Comparison of ENCODE assay signal across 17 cellular contexts in genomic region chr1:18348354-18348753, GRCh38.
"Had no signal": no experiment of that assay in that cellular context is flagged by ENCODE, and none has a peak within 500 bp of the region (broad histone marks: within the 10 kb centered on the region; RNA-seq: fewer than 3 reads in every experiment).

No MANE protein-coding gene starts in this region.

- H3K36me3 Mint-ChIP-seq: immature natural killer cell, mesothelial cell of epicardium had no signal

- H3K4me3 Mint-ChIP-seq: activated naive CD4-positive, alpha-beta T cell treated with anti-CD3 and anti-CD28 coated beads for 36 hours; immature natural killer cell; mesothelial cell of epicardium; nephron progenitor cell had no signal

- H3K27ac Mint-ChIP-seq: activated naive CD4-positive, alpha-beta T cell treated with anti-CD3 and anti-CD28 coated beads for 36 hours; activated T-helper 2 cell treated with anti-CD3 and anti-CD28 coated beads, Interferon-gamma antibody, Interleukin-2, Interleukin-4, amounts not matched to agents 10 μg/mL and 5 μg/mL and 100 μg/mL, durations not matched to agents 14 hours and 24 hours and 36 hours; immature natural killer cell; mesothelial cell of epicardium; nephron progenitor cell had no signal

- ATAC-seq: gastrocnemius medialis, heart left ventricle, lower lobe of right lung had no signal

- DNase-seq: activated CD4-positive, alpha-beta T cell treated with anti-CD3 and anti-CD28 coated beads, Interleukin-2, amount 50 U/mL, for 4 hours; activated CD4-positive, CD25-positive, alpha-beta regulatory T cell treated with anti-CD3 and anti-CD28 coated beads, Interleukin-2, amount 50 U/mL, for 72 hours; activated naive CD4-positive, alpha-beta T cell treated with anti-CD3 and anti-CD28 coated beads for 36 hours; activated T-cell treated with anti-CD3 and anti-CD28 coated beads for 4 hours; gastrocnemius medialis; heart left ventricle; immature natural killer cell; lower lobe of right lung; nephron progenitor cell; occipital lobe; stimulated activated CD4-positive, alpha-beta T cell treated with anti-CD3 and anti-CD28 coated beads, Interleukin-15, amount 100 ng/mL, for 24 hours; stimulated activated CD4-positive, alpha-beta T cell treated with anti-CD3 and anti-CD28 coated beads, Interleukin-4, amount 100 ng/mL, for 1 hour; stimulated activated naive CD4-positive, alpha-beta T cell; tibial artery; uterus had no signal

- H3K9me3 Mint-ChIP-seq: activated naive CD4-positive, alpha-beta T cell treated with anti-CD3 and anti-CD28 coated beads for 36 hours; activated T-helper 2 cell treated with anti-CD3 and anti-CD28 coated beads, Interferon-gamma antibody, Interleukin-2, Interleukin-4, amounts not matched to agents 10 μg/mL and 5 μg/mL and 100 μg/mL, durations not matched to agents 14 hours and 24 hours and 36 hours; immature natural killer cell; nephron progenitor cell had no signal

- H3K4me1 Mint-ChIP-seq: immature natural killer cell, mesothelial cell of epicardium had no signal
